23 cellular contexts compared by ENCODE assay signal in the genomic region with DNA sequence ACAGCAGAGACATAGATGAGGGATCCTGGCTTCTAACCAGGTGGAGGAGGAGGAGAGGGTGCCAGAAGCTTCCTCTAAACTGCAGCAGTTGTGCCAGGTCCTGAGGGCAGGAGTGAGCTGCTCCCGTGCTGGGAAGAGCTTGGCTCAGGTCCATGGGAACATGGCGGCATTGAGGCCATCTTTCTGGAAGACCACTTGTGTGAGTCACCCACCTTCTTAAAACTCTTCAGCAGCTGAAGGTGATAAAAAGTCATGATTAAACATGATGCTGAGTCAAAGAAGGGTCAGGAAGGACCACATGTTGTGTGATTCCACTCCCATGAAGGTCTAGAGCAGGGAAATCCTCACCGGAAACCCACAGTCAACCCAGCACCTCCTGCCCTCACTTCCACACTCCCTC. TPM values are rescaled to one million over a fixed set of nuclear protein-coding genes. Genes with fewer than 3 reads are reported as not detected.
DNase-seq lines count a peak whose midpoint lies in the region; ATAC-seq, FAIRE-seq and TF ChIP-seq lines count a peak whose summit lies in the region.
"Had no signal": no experiment of that assay in that cellular context is flagged by ENCODE, and none has a peak within 500 bp of the region (broad histone marks: within the 10 kb centered on the region; RNA-seq: fewer than 3 reads in every experiment).

No MANE protein-coding gene starts in this region.

- H2BK12ac ChIP-seq in mesenchymal stem cell (ENCODE audit: low read length in 2 of 2): no peak overlapping the region

- no peaks in the 10 kb centered on the region for H3K4me1 ChIP-seq in mesenchymal stem cell (ENCODE audit: control insufficient read depth, insufficient read depth, low read depth, low read length)

- H3K4me1 Mint-ChIP-seq in HFFc6 (ENCODE audit: low read depth): peaks cover 54% of the 10 kb centered on the region

- H4K8ac ChIP-seq in mesenchymal stem cell (ENCODE audit: low read length): no peak overlapping the region

- H2AFZ ChIP-seq in mesenchymal stem cell (ENCODE audit: low read depth, low read length): no peak overlapping the region

- no peak overlapping the region for H3K18ac ChIP-seq in mesenchymal stem cell (ENCODE audit: low read depth in 1 of 2, low read length in 2 of 2)

- 97% methylated on average over 3 of the region's 3 CpGs for WGBS in mesenchymal stem cell

- H3K9me3 Mint-ChIP-seq in HFFc6: peaks cover 27% of the 10 kb centered on the region

- H3K4me3 ChIP-seq in mesenchymal stem cell (ENCODE audit: insufficient read depth in 1 of 2, low read depth in 1 of 2, low read length in 2 of 2): no peak overlapping the region

- H3K27ac Mint-ChIP-seq in HFFc6: peak overlapping the region; percentile 75

- H3K27ac ChIP-seq in RWPE1: peak overlapping the region; percentile 26; the same call in 1 of the 2 replicates
- no peak overlapping the region for H3K27ac ChIP-seq in mesenchymal stem cell (ENCODE audit: low read length, poor library complexity, severe bottlenecking)
- H3K27ac ChIP-seq: HL-60 had no signal

- H3K27me3 Mint-ChIP-seq in HFFc6 (ENCODE audit: insufficient read depth): peaks cover 4% of the 10 kb centered on the region
- H3K27me3 Mint-ChIP-seq: CD4-positive, CD25-positive, alpha-beta regulatory T cell had no signal

- H3K27me3 ChIP-seq in mesenchymal stem cell (ENCODE audit: control insufficient read depth in 1 of 2, insufficient read depth in 1 of 2, low read length in 2 of 2): peaks cover 0 to 22% of the 10 kb centered on the region in 2 experiments
- H3K27me3 ChIP-seq: BE2C had no signal

- peaks cover 33% of the 10 kb centered on the region for H3K36me3 Mint-ChIP-seq in HFFc6 (ENCODE audit: low read depth)
- H3K36me3 Mint-ChIP-seq: CD4-positive, CD25-positive, alpha-beta regulatory T cell had no signal

- POLR2A ChIA-PET in RWPE1 (lab: Yijun Ruan, JAX; ENCODE audit: low non-redundant PET): no interaction called here

- TF ChIP-seq CTCF in HFFc6 (IDR thresholded peaks at IDR 0.05): no peak
- no peak for TF ChIP-seq CTCF in RWPE1 (conservative IDR thresholded peaks at IDR 0.05; ENCODE audit: low read depth)

- no peak overlapping the region for H2BK5ac ChIP-seq in mesenchymal stem cell (ENCODE audit: low read depth, low read length, poor library complexity, severe bottlenecking)

- H3K4ac ChIP-seq in mesenchymal stem cell (ENCODE audit: low read depth in 1 of 2, low read length in 2 of 2): no peak overlapping the region

- DNase-seq in EH (ENCODE audit: low read depth) (peak; percentile 53), HFFc6 (peak; percentile 47), RWPE1 (ENCODE audit: low spot score) (no peak), mesenchymal stem cell (no peak), GM19239 (ENCODE audit: insufficient read length, low spot score) (no peak)
- DNase-seq in central memory CD4-positive, alpha-beta T cell: no peak
- DNase-seq: BE2C; CD4-positive, CD25-positive, alpha-beta regulatory T cell; Kasumi-1; NCI-H187 treated with DMSO at 0.1 percent for 48 hours; NCI-H2227 treated with DMSO at 0.1 percent for 48 hours; NCI-H524; NCI-H82; PC-3 had no signal

- H3K14ac ChIP-seq in mesenchymal stem cell (ENCODE audit: low read length in 2 of 2): no peak overlapping the region

- no peak for ATAC-seq in HG03571 (IDR thresholded peaks at IDR 0.05; ENCODE audit: unreplicated experiment)
- no peak for ATAC-seq in HG02798 (IDR thresholded peaks at IDR 0.05; ENCODE audit: poor library complexity, unreplicated experiment)
- ATAC-seq: PC-3 had no signal

- no peak overlapping the region for H2BK120ac ChIP-seq in mesenchymal stem cell (ENCODE audit: low read depth, low read length)

- CTCF ChIA-PET in RWPE1 (lab: Yijun Ruan, JAX): no interaction called here

- H3K4me2 ChIP-seq in mesenchymal stem cell (ENCODE audit: low read length, poor library complexity, severe bottlenecking): no peak overlapping the region

- H3K9ac ChIP-seq in mesenchymal stem cell (ENCODE audit: low read length): peak overlapping the region; percentile 77

- no peak for FAIRE-seq in GM19239 (lab: Jason Lieb, UNC)
- FAIRE-seq: A204.1, GM12892, GM18507, H1 had no signal

- H3K9me3 ChIP-seq in mesenchymal stem cell (ENCODE audit: control insufficient read depth, low read length): peaks cover 10% of the 10 kb centered on the region
- H3K9me3 ChIP-seq: BE2C had no signal

- no peaks in the 10 kb centered on the region for H3K79me1 ChIP-seq in mesenchymal stem cell (replicated peaks; ENCODE audit: low read length, poor library complexity, severe bottlenecking)

- H2BK15ac ChIP-seq in mesenchymal stem cell (ENCODE audit: low read depth, poor library complexity, severe bottlenecking): no peak overlapping the region

- no peaks in the 10 kb centered on the region for H3K36me3 ChIP-seq in mesenchymal stem cell (ENCODE audit: control insufficient read depth in 1 of 2, insufficient read depth in 2 of 2, low read depth in 1 of 2, low read length in 2 of 2)
- H3K36me3 ChIP-seq: BE2C had no signal

- H2AK5ac ChIP-seq in mesenchymal stem cell (ENCODE audit: low read length, severe bottlenecking): no peak overlapping the region

- no peak overlapping the region for H3K23ac ChIP-seq in mesenchymal stem cell (ENCODE audit: low read length in 2 of 2)

- H3K4me3 Mint-ChIP-seq in HFFc6: no peak overlapping the region
- H3K4me3 Mint-ChIP-seq: CD4-positive, CD25-positive, alpha-beta regulatory T cell had no signal

- H4K91ac ChIP-seq in mesenchymal stem cell (ENCODE audit: low read length): no peak overlapping the region

RNA-seq across cellular contexts. Expression of a gene that starts 35.1 kb away (rescaled TPM):
- not detected for total RNA-seq in HFFc6 (2021; fragmentation: NEBNext Ultra II Directional; extraction: Animal tissue kit (Norgen Biotek cat#: 25700))
- polyA plus RNA-seq in mesenchymal stem cell (2013, experiment 1 of 2): not detected
- polyA plus RNA-seq in mesenchymal stem cell (2013, experiment 2 of 2): not detected
- total RNA-seq: Caco-2; CD4-positive, CD25-positive, alpha-beta regulatory T cell; Daoy; H1; PC-3 had no signal
- polyA plus RNA-seq: CD4-positive, CD25-positive, alpha-beta regulatory T cell; H1 had no signal

Comparison
In these comparisons a context has a peak if more than half of its experiments do, and no peak if none do; other contexts are left out.
1. DNase-seq: peak in EH (single experiment) and HFFc6 (single experiment); none in RWPE1 (single experiment), mesenchymal stem cell (single experiment), central memory CD4-positive, alpha-beta T cell (single experiment) and GM19239 (single experiment).